In the genomic region with DNA sequence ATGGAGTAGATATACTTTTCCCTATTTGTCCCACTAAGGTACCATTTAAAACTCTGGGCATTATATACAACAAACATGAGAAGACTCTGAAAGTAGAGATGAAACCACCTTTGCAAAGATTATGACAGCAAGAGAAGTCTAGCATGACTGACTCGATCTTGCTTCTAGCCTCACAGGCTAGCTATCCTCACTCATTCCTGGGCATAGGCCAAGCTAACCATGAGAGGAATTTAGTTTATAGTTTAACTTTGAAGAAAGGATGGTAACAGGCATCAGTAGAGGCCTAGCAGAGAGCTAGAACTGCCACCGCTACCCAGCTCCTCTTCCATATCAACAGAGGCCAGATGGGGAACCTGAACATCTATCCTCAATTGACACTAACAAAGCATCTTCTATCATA, we compare ENCODE assay signal across 14 cellular contexts.
DNase-seq lines count a peak whose midpoint lies in the region; FAIRE-seq and TF ChIP-seq lines count a peak whose summit lies in the region.
"Had no signal": no experiment of that assay in that cellular context is flagged by ENCODE, and none has a peak within 500 bp of the region (broad histone marks: within the 10 kb centered on the region; RNA-seq: fewer than 3 reads in every experiment).

No MANE protein-coding gene starts in this region.

- FAIRE-seq in GM19239 (lab: Jason Lieb, UNC) (peak; percentile 44), RCC 7860 (lab: Jason Lieb, UNC) (peak; percentile 84)

- no peaks in the 10 kb centered on the region for H3K36me3 ChIP-seq in osteoblast (ENCODE audit: insufficient read depth, low read length)

- no peak overlapping the region for H2AFZ ChIP-seq in osteoblast (ENCODE audit: low read length)

- H3K27me3 ChIP-seq in osteoblast (ENCODE audit: insufficient read depth, low read length), result no peaks in the 10 kb centered on the region

- no peak overlapping the region for H3K4me2 ChIP-seq in osteoblast (ENCODE audit: insufficient read depth, low read length)

- peak overlapping the region; percentile 18 for H3K27ac ChIP-seq in osteoblast (ENCODE audit: low read depth, low read length)

- no peak for DNase-seq in GM19239 (ENCODE audit: insufficient read length, low spot score)
- DNase-seq in RCC 7860 (ENCODE audit: low spot score), result peak; percentile 14
- peak; percentile 53 for DNase-seq in glomerular visceral epithelial cell (ENCODE audit: extremely low spot score)
- DNase-seq in osteoblast (ENCODE audit: insufficient read length, low spot score, missing footprints), result no peak
- DNase-seq in activated effector memory CD4-positive, alpha-beta T cell treated with Interleukin-2 at 50 U/mL for 16 hours, result no peak
- no peak for DNase-seq in C1 segment of cervical spinal cord (lab: John Stamatoyannopoulos, UW)
- DNase-seq in NCI-H2171 (lab: John Stamatoyannopoulos, UW), result no peak
- DNase-seq: CD4-positive, alpha-beta T cell; GOT3; Karpas-422; NCI-H1092 treated with DMSO at 0.1 percent for 48 hours; NCI-H2081 treated with DMSO at 0.1 percent for 48 hours; NCI-H526; SHP77 treated with DMSO at 0.1 percent for 48 hours had no signal

- H3K4me1 ChIP-seq in osteoblast (ENCODE audit: insufficient read depth, low read length), result no peaks in the 10 kb centered on the region

- no peaks in the 10 kb centered on the region for H3K9me3 ChIP-seq in osteoblast (ENCODE audit: low read depth, low read length)

- H3K79me2 ChIP-seq in osteoblast (ENCODE audit: insufficient read depth, low read length), result peaks cover 99% of the 10 kb centered on the region

- H4K20me1 ChIP-seq in osteoblast (ENCODE audit: insufficient read depth, low read length), result peaks cover 11% of the 10 kb centered on the region

- TF ChIP-seq CTCF in osteoblast (IDR thresholded peaks at IDR 0.05; ENCODE audit: extremely low read depth, low read depth, low read length), result no peak

- no peak overlapping the region for H3K4me3 ChIP-seq in osteoblast (ENCODE audit: insufficient read depth, low read length)

Comparison
In these comparisons a context has a peak if more than half of its experiments do, and no peak if none do; other contexts are left out.
1. DNase-seq: peak in RCC 7860 (single experiment) and glomerular visceral epithelial cell (single experiment); none in GM19239 (single experiment), osteoblast (single experiment), activated effector memory CD4-positive, alpha-beta T cell treated with Interleukin-2 at 50 U/mL for 16 hours (single experiment), C1 segment of cervical spinal cord (0 of 14) and NCI-H2171 (single experiment).